In genomic region chr2:41725901-41726300, GRCh38 we compare ENCODE assay signal across 7 cellular contexts.
"Had no signal": no experiment of that assay in that cellular context is flagged by ENCODE, and none has a peak within 500 bp of the region (broad histone marks: within the 10 kb centered on the region; RNA-seq: fewer than 3 reads in every experiment).

No MANE protein-coding gene starts in this region.

- H3K27me3 Mint-ChIP-seq: IgD-negative memory B cell had no signal

- FAIRE-seq: H1, H54, HTR-8/SVneo had no signal

- ATAC-seq: GM23338 had no signal

- DNase-seq: H9, HCEC 1CT had no signal

- H3K4me2 ChIP-seq: GM23338 had no signal

- H3K4me3 ChIP-seq: GM23338 had no signal

- H3K4me3 Mint-ChIP-seq: GM23338, H9, IgD-negative memory B cell had no signal

- H3K27ac Mint-ChIP-seq: GM23338, H9, IgD-negative memory B cell had no signal

- H3K36me3 Mint-ChIP-seq: IgD-negative memory B cell had no signal

- H3K9me3 Mint-ChIP-seq: GM23338, H9, IgD-negative memory B cell had no signal
